1 cellular context compared by ENCODE assay signal in the genomic region with DNA sequence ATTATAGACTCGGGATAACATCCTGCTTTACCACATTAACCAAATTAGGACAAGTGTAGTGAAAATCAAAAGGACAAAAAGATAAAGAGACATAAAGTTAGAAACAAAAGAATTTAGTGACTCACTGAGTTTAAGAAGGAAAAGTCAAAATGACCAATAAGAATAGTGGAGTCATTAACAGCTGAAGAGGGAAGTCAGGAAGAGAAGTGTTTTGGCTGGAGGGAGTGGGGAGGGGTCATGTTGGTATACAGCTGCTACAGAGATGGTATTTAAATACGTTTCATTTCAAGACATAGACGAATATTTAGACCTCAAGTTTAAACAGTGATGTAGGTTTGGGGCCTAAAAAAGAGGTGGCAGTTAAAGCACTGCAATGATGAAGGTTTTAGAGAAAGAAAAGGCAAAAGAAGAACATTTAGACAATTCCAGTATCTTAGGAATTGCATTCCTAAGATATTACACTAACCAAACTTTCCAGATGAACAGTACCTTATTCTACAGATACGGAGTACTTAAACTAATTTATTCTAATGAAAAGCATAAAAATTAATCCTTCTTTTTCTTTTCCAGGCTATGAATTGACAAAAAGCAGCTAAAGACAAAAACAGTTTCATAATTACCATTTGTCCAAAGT.
TF ChIP-seq lines count a peak whose summit lies in the region.

No MANE protein-coding gene starts in this region.

TF ChIP-seq in IMR-90, 13 proteins besides CTCF, POLR2A, EP300 and RAD21:
- TF ChIP-seq RCOR1 (IDR thresholded peaks at IDR 0.05; ENCODE audit: insufficient replicate concordance, low read length): no peak
- TF ChIP-seq MAZ (IDR thresholded peaks at IDR 0.05; ENCODE audit: borderline replicate concordance, low read depth, low read length): no peak
- TF ChIP-seq NFE2L2 (IDR thresholded peaks at IDR 0.05; ENCODE audit: low read depth, low read length): no peak
- TF ChIP-seq SMC3 (IDR thresholded peaks at IDR 0.05; ENCODE audit: low read depth, low read length): no peak
